Comparison of ENCODE assay signal across 8 cellular contexts in the genomic region with DNA sequence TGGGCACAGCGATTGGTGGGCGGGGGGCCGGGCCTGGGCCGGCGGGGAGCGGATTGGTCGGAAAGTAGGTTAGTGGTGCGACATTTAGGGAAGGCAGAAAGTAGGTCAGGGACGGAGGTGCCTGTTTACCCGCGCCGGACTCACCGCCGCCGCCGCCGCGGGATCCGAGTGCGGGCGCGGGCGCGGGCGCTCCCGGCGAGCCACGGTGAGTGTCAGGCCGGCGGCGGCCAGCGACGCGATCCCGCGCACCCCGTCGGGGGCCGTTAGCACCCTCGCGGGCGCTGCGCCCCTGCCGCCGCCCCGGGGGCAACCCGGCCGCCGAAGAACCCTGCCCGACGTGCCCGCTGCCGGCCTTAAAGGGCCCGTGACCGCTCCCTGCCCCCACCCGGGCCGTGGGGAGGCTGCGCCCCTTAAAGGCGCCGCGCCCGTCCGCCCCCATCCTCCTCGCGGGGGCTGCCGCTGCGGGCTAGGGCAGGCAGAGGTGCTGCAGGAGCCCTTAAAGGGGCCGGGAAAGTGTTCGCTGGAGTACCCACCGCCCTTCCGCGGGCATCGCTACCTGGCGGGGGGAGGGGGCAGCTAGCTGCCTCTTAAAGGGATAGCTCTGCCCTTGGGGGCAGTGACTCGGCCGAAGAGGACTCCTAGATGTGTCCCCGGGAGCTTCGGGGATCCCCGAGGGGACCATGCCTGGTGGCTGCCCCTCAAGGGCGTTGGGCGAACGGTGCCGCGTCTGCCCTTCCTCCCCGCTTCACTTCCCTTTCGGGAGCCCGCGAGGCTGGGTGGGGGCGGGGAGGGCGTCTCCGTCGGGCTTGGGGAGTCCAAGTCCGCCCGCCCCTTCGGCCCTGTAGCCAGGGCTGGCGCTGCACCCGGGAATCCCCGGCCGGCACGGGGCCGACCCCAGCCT. TPM values are rescaled to one million over a fixed set of nuclear protein-coding genes. Genes with fewer than 3 reads are reported as not detected.
DNase-seq lines count a peak whose midpoint lies in the region; ATAC-seq and TF ChIP-seq lines count a peak whose summit lies in the region.

A gene (plus strand): TSS at position 72 of the 901 bp plus-strand sequence. CDS start 76,519 bp downstream, outside the sequence.

- peak; percentile 13 for DNase-seq in A172 (ENCODE audit: low spot score)
- peak; percentile 43 for DNase-seq in SW480 (ENCODE audit: low spot score)
- peak; percentile 30 for DNase-seq in hepatic stellate cell (ENCODE audit: low spot score)
- DNase-seq in sigmoid colon, result peak; percentile 80
- no peak for DNase-seq in NCI-H1694 (lab: John Stamatoyannopoulos, UW)

- intact Hi-C loops in sigmoid colon (cut with DNase I), result loop anchor here (2.0 to 10.0 kb wide), 2 partner anchors 61 to 187 kb away; a partner anchor contains a TSS

- H3K27ac ChIP-seq in adipose tissue (ENCODE audit: low read depth, low read length) (peak within 1 kb of the TSS; percentile 59), sigmoid colon (peak within 1 kb of the TSS; percentile 89 to 95 (median 92))

- no peak for TF ChIP-seq CTCF in sigmoid colon (IDR thresholded peaks at IDR 0.05)

- TF ChIP-seq EP300 in sigmoid colon (IDR thresholded peaks at IDR 0.05), result no peak

- ATAC-seq in GM18858 (IDR thresholded peaks at IDR 0.05; ENCODE audit: unreplicated experiment), result peak; percentile 11
- peak; percentile 24 for ATAC-seq in HG03045 (IDR thresholded peaks at IDR 0.05; ENCODE audit: unreplicated experiment)

- no peaks in the 10 kb centered on the region for H3K9me3 ChIP-seq in sigmoid colon

- H3K4me3 ChIP-seq in sigmoid colon, result peak within 1 kb of the TSS; percentile 77 to 87 (median 83)

- H3K4me1 ChIP-seq in sigmoid colon, result peaks cover 0 to 33% (median 19%) of the 10 kb centered on the region in 4 donors

- no peaks in the 10 kb centered on the region for H3K36me3 ChIP-seq in sigmoid colon

- H3K27me3 ChIP-seq in sigmoid colon, result no peaks in the 10 kb centered on the region

- no peak for TF ChIP-seq POLR2A in sigmoid colon (IDR thresholded peaks at IDR 0.05)

- WGBS in adipose tissue, 3 donors, result 0% methylated on average over 82 to 101 of the region's 101 CpGs
- WGBS in sigmoid colon, 2 donors, result 1% methylated on average over 101 of the region's 101 CpGs

RNA-seq across cellular contexts. Expression of the gene that starts here (rescaled TPM):
- 17.0 and 19.9 TPM in 2 replicates for total RNA-seq in A172 (2014; rRNA removed; shearing (Covaris generic))
- polyA plus RNA-seq in adipose tissue (10 to 100 TPM in 2 of 3 donors, 1 to 10 TPM in 1; 9.7 to 26.0 (median 17.1) TPM), sigmoid colon (10 to 100 TPM; 10.8 to 27.7 (median 13.8) TPM)
- 10 to 100 TPM; 21.0 to 41.5 (median 29.1) TPM for total RNA-seq in sigmoid colon
